Comparison of ENCODE assay signal across 12 cellular contexts in the genomic region with DNA sequence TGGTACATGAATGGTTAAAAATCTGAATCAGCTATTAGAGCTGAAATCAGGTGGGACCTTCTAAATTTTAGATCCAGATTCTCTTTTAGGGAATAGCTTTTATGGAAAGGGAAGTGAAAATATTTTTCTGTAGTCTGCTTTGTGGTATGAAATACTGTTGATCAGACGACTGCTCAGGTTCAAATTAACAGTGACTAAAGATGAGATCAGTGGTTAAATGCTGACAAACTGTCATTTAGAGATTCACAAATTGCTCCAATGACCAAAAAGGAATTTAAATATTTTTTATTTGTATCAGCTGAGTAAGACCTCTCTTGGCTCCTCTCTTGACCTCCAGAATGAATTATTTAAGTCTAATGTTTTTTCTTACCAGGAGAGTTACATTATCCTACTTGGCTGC.
"Had no signal": no experiment of that assay in that cellular context is flagged by ENCODE, and none has a peak within 500 bp of the region (broad histone marks: within the 10 kb centered on the region; RNA-seq: fewer than 3 reads in every experiment).

No MANE protein-coding gene starts in this region.

- H3K27me3 Mint-ChIP-seq: activated naive CD8-positive, alpha-beta T cell treated with anti-CD3 and anti-CD28 coated beads, Interleukin-2, amount 10 ng/mL, durations not matched to agents 7 days and 5 days; naive thymus-derived CD4-positive, alpha-beta T cell had no signal

- DNase-seq: activated CD4-positive, alpha-beta T cell treated with anti-CD3 and anti-CD28 coated beads, Interleukin-2, amount 50 U/mL, for 48 hours; activated CD4-positive, CD25-positive, alpha-beta regulatory T cell treated with anti-CD3 and anti-CD28 coated beads, Interleukin-2, amount 50 U/mL, for 72 hours; activated gamma-delta T cell; activated naive CD8-positive, alpha-beta T cell treated with anti-CD3 and anti-CD28 coated beads, Interleukin-2, amount 10 ng/mL, durations not matched to agents 7 days and 5 days; activated T-cell treated with anti-CD3 and anti-CD28 coated beads, Interleukin-2, amount 50 U/mL, for 4 hours; aorta; dorsolateral prefrontal cortex; immature natural killer cell; left colon; naive thymus-derived CD4-positive, alpha-beta T cell; small intestine had no signal

- H3K4me3 Mint-ChIP-seq: activated naive CD8-positive, alpha-beta T cell treated with anti-CD3 and anti-CD28 coated beads, Interleukin-2, amount 10 ng/mL, durations not matched to agents 7 days and 5 days; activated T-cell treated with anti-CD3 and anti-CD28 coated beads, Interleukin-2, amount 50 U/mL, for 4 hours; immature natural killer cell; naive thymus-derived CD4-positive, alpha-beta T cell had no signal

- ATAC-seq: activated T-cell treated with anti-CD3 and anti-CD28 coated beads, Interleukin-2, amount 50 U/mL, for 4 hours; foreskin keratinocyte; left colon; naive thymus-derived CD4-positive, alpha-beta T cell had no signal

- FAIRE-seq: small intestine had no signal

- H3K9me3 Mint-ChIP-seq: activated naive CD8-positive, alpha-beta T cell treated with anti-CD3 and anti-CD28 coated beads, Interleukin-2, amount 10 ng/mL, durations not matched to agents 7 days and 5 days; activated T-cell treated with anti-CD3 and anti-CD28 coated beads, Interleukin-2, amount 50 U/mL, for 4 hours; immature natural killer cell; naive thymus-derived CD4-positive, alpha-beta T cell had no signal

- H3K27ac Mint-ChIP-seq: activated naive CD8-positive, alpha-beta T cell treated with anti-CD3 and anti-CD28 coated beads, Interleukin-2, amount 10 ng/mL, durations not matched to agents 7 days and 5 days; immature natural killer cell; naive thymus-derived CD4-positive, alpha-beta T cell had no signal

- H3K4me1 Mint-ChIP-seq: activated naive CD8-positive, alpha-beta T cell treated with anti-CD3 and anti-CD28 coated beads, Interleukin-2, amount 10 ng/mL, durations not matched to agents 7 days and 5 days; immature natural killer cell had no signal
